Comparison of ENCODE assay signal across 12 cellular contexts in genomic region chr15:72758195-72758594, GRCh38. TPM values are rescaled to one million over a fixed set of nuclear protein-coding genes. Genes with fewer than 3 reads are reported as not detected.
A peak's percentile ranks its signal among the peaks of the same experiment; 100 is the strongest.
DNase-seq lines count a peak whose midpoint lies in the region; ATAC-seq and TF ChIP-seq lines count a peak whose summit lies in the region.
"Had no signal": no experiment of that assay in that cellular context is flagged by ENCODE, and none has a peak within 500 bp of the region (broad histone marks: within the 10 kb centered on the region; RNA-seq: fewer than 3 reads in every experiment).

No MANE protein-coding gene starts in this region.

- no peak overlapping the region for H3K18ac ChIP-seq in mesenchymal stem cell (ENCODE audit: low read depth in 1 of 2, low read length in 2 of 2)

- no peak overlapping the region for H3K27ac ChIP-seq in BLaER1
- H3K27ac ChIP-seq in PC-3 (ENCODE audit: low read length): no peak overlapping the region
- H3K27ac ChIP-seq in mesenchymal stem cell (ENCODE audit: low read length, poor library complexity, severe bottlenecking): peak overlapping the region; percentile 71
- H3K27ac ChIP-seq: lower lobe of right lung, right atrium auricular region had no signal

- no peak overlapping the region for H2BK12ac ChIP-seq in mesenchymal stem cell (ENCODE audit: low read length in 2 of 2)

- no peak overlapping the region for H3K4me3 ChIP-seq in BLaER1
- H3K4me3 ChIP-seq in PC-3 (ENCODE audit: low read length): no peak overlapping the region
- no peak overlapping the region for H3K4me3 ChIP-seq in choroid plexus epithelial cell (ENCODE audit: low read depth, low read length)
- H3K4me3 ChIP-seq in mesenchymal stem cell (ENCODE audit: insufficient read depth in 1 of 2, low read depth in 1 of 2, low read length in 2 of 2): peak overlapping the region in 1 of 2 experiments; percentile 54
- H3K4me3 ChIP-seq: lower lobe of right lung, right atrium auricular region had no signal

- H3K9ac ChIP-seq in BLaER1 (no peak overlapping the region), PC-3 (ENCODE audit: low read length) (no peak overlapping the region), mesenchymal stem cell (ENCODE audit: low read length) (peak overlapping the region; percentile 74)

- H2AFZ ChIP-seq in PC-3 (ENCODE audit: low read length) (no peak overlapping the region), mesenchymal stem cell (ENCODE audit: low read depth, low read length) (no peak overlapping the region)

- CTCF ChIA-PET in PC-3 (lab: Charles Lee) (no interaction called here), GM10248 (lab: Yijun Ruan, JAX) (interaction anchor here (1.4 to 1.7 kb wide), 2 partner anchors 34 to 37 kb away, joined by 3 to 6 read pairs; no protein-coding TSS in a partner anchor)

- peaks cover 28% of the 10 kb centered on the region for H3K79me1 ChIP-seq in mesenchymal stem cell (replicated peaks; ENCODE audit: low read length, poor library complexity, severe bottlenecking)

- H3K36me3 ChIP-seq in BLaER1: peaks cover 100% of the 10 kb centered on the region
- H3K36me3 ChIP-seq in PC-3 (ENCODE audit: low read depth, low read length): peaks cover 27% of the 10 kb centered on the region
- H3K36me3 ChIP-seq in mesenchymal stem cell (ENCODE audit: control insufficient read depth in 1 of 2, insufficient read depth in 2 of 2, low read depth in 1 of 2, low read length in 2 of 2): peaks cover 36 to 65% of the 10 kb centered on the region in 2 experiments

- H4K20me1 ChIP-seq in BLaER1 (peaks cover 56% of the 10 kb centered on the region; the same call in 1 of the 2 replicates), PC-3 (ENCODE audit: low read length) (no peaks in the 10 kb centered on the region)

- peak overlapping the region in 1 of 2 experiments; percentile 49 for H3K4ac ChIP-seq in mesenchymal stem cell (ENCODE audit: low read depth in 1 of 2, low read length in 2 of 2)

- TF ChIP-seq CTCF in PC-3 (conservative IDR thresholded peaks at IDR 0.05; ENCODE audit: low read depth, low read length): no peak
- no peak for TF ChIP-seq CTCF in choroid plexus epithelial cell (conservative IDR thresholded peaks at IDR 0.05; ENCODE audit: low read depth, low read length)
- no peak for TF ChIP-seq CTCF in GM10248 (IDR thresholded peaks at IDR 0.05; ENCODE audit: control extremely low read depth, extremely low read depth, low read depth, missing control alignments)

- H3K4me2 ChIP-seq in BLaER1 (peak overlapping the region; percentile 9; the same call in 1 of the 2 replicates), PC-3 (ENCODE audit: low read length) (no peak overlapping the region), mesenchymal stem cell (ENCODE audit: low read length, poor library complexity, severe bottlenecking) (peak overlapping the region; percentile 19)

- no TSS peak for BruUV-seq in PC-3 (replicated peaks; lab: Mats Ljungman, UMichigan)

- no peak overlapping the region for H2BK120ac ChIP-seq in mesenchymal stem cell (ENCODE audit: low read depth, low read length)

- H4K8ac ChIP-seq in mesenchymal stem cell (ENCODE audit: low read length): no peak overlapping the region

- peak; percentile 19 for DNase-seq in PC-3
- peak; percentile 87 for DNase-seq in choroid plexus epithelial cell (ENCODE audit: low read depth)
- peak; percentile 97 for DNase-seq in mesenchymal stem cell
- DNase-seq in GM10248 (ENCODE audit: extremely low spot score): no peak
- no peak for DNase-seq in NCI-H2081 treated with DMSO at 0.1 percent for 48 hours (lab: John Stamatoyannopoulos, UW)
- DNase-seq: Calu3, lower lobe of right lung, NCI-H1436 treated with DMSO at 0.1 percent for 48 hours had no signal

- no peaks in the 10 kb centered on the region for H3K9me2 ChIP-seq in PC-3 (replicated peaks; ENCODE audit: low read length)

- H3F3A ChIP-seq in PC-3 (ENCODE audit: low read length, unreplicated experiment): no peaks in the 10 kb centered on the region

- H4K91ac ChIP-seq in mesenchymal stem cell (ENCODE audit: low read length): no peak overlapping the region

- intact Hi-C loops in PC-3 (cut with micrococcal nuclease): no loop called here

- H2BK5ac ChIP-seq in mesenchymal stem cell (ENCODE audit: low read depth, low read length, poor library complexity, severe bottlenecking): no peak overlapping the region

- 0 out of 2 replicates have a peak, but pooled peaks cover 4% of the 10 kb centered on the region for H3K79me2 ChIP-seq in PC-3 (ENCODE audit: low read length)

- H2BK15ac ChIP-seq in mesenchymal stem cell (ENCODE audit: low read depth, poor library complexity, severe bottlenecking): no peak overlapping the region

- H3K4me1 ChIP-seq in BLaER1 (peaks cover 16% of the 10 kb centered on the region), PC-3 (ENCODE audit: insufficient read depth, low read length) (no peaks in the 10 kb centered on the region), mesenchymal stem cell (ENCODE audit: control insufficient read depth, insufficient read depth, low read depth, low read length) (peaks cover 2% of the 10 kb centered on the region)
- H3K4me1 ChIP-seq: lower lobe of right lung, right atrium auricular region had no signal

- ATAC-seq in PC-3: no peak; the same call in 1 of the 2 replicates
- ATAC-seq in GM21619 (IDR thresholded peaks at IDR 0.05; ENCODE audit: unreplicated experiment): no peak
- no peak for ATAC-seq in HG03045 (IDR thresholded peaks at IDR 0.05; ENCODE audit: unreplicated experiment)
- ATAC-seq: lower lobe of right lung had no signal

- WGBS in mesenchymal stem cell: 79% methylated on average over 2 of the region's 2 CpGs

- H2AK5ac ChIP-seq in mesenchymal stem cell (ENCODE audit: low read length, severe bottlenecking): peak overlapping the region; percentile 70

- POLR2A ChIA-PET in PC-3 (lab: Charles Lee; ENCODE audit: unreplicated experiment) (interaction anchor here (0.6 kb wide), 1 partner anchor 71 kb away, joined by 6 read pairs; no protein-coding TSS in a partner anchor), GM10248 (lab: Yijun Ruan, JAX) (no interaction called here)

- no peak overlapping the region for H3K14ac ChIP-seq in mesenchymal stem cell (ENCODE audit: low read length in 2 of 2)

- no peaks in the 10 kb centered on the region for H3K27me3 ChIP-seq in BLaER1
- H3K27me3 ChIP-seq in PC-3 (ENCODE audit: low read length): no peaks in the 10 kb centered on the region
- no peaks in the 10 kb centered on the region for H3K27me3 ChIP-seq in mesenchymal stem cell (ENCODE audit: control insufficient read depth in 1 of 2, insufficient read depth in 1 of 2, low read length in 2 of 2)
- H3K27me3 ChIP-seq: right atrium auricular region had no signal

- H3K23ac ChIP-seq in mesenchymal stem cell (ENCODE audit: low read length in 2 of 2): peak overlapping the region in 1 of 2 experiments; percentile 24

- no peaks in the 10 kb centered on the region for H3K9me3 ChIP-seq in BLaER1
- no peaks in the 10 kb centered on the region for H3K9me3 ChIP-seq in PC-3 (ENCODE audit: low read length)
- no peaks in the 10 kb centered on the region for H3K9me3 ChIP-seq in mesenchymal stem cell (ENCODE audit: control insufficient read depth, low read length)
- H3K9me3 ChIP-seq: lower lobe of right lung, right atrium auricular region had no signal

RNA-seq across cellular contexts. Expression of gene ADPGK, which starts 25.4 kb away (rescaled TPM):
- total RNA-seq in PC-3 (2014; rRNA removed): 50.0 and 52.9 TPM in 2 replicates
- 59.7 TPM for polyA plus RNA-seq in mesenchymal stem cell (2013, experiment 1 of 2)
- polyA plus RNA-seq in mesenchymal stem cell (2013, experiment 2 of 2): 61.8 TPM

Comparison
In these comparisons a context has a peak if more than half of its experiments do, and no peak if none do; other contexts are left out.
1. DNase-seq: peak in PC-3 (single experiment), choroid plexus epithelial cell (single experiment) and mesenchymal stem cell (single experiment); none in GM10248 (single experiment) and NCI-H2081 treated with DMSO at 0.1 percent for 48 hours (single experiment).